ENCODE assay signal across 3 cellular contexts in the genomic region with DNA sequence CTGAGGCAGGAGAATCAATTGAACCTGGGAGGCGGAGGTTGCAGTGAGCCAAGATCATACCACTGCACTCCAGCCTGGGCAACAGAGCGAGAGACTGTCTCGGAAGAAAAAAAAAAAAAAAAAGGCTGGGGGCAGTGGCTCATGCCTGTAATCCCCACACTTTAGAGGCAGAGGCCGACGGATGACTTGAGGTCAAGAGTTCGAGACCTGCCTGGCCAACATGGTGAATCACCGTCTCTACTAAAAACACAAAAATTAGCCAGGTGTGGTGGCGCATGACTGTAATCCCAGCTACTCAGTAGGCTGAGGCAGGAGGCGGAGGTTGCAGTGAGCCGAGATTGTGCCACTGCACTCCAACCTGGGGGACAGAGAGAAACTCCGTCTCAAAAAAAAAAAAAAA. TPM values are rescaled to one million over a fixed set of nuclear protein-coding genes. Genes with fewer than 3 reads are reported as not detected.
"Had no signal": no experiment of that assay in that cellular context is flagged by ENCODE, and none has a peak within 500 bp of the region (broad histone marks: within the 10 kb centered on the region; RNA-seq: fewer than 3 reads in every experiment).

No MANE protein-coding gene starts in this region.

RNA-seq across cellular contexts. Expression of a gene that starts 2.3 kb away (rescaled TPM):
- total RNA-seq: occipital lobe had no signal

RNA-seq across cellular contexts. Expression of a gene that starts 13.8 kb away (rescaled TPM):
- total RNA-seq: progenitor cell of endocrine pancreas had no signal
- polyA plus RNA-seq: keratinocyte had no signal
